Comparison of ENCODE assay signal across 8 cellular contexts in the genomic region with DNA sequence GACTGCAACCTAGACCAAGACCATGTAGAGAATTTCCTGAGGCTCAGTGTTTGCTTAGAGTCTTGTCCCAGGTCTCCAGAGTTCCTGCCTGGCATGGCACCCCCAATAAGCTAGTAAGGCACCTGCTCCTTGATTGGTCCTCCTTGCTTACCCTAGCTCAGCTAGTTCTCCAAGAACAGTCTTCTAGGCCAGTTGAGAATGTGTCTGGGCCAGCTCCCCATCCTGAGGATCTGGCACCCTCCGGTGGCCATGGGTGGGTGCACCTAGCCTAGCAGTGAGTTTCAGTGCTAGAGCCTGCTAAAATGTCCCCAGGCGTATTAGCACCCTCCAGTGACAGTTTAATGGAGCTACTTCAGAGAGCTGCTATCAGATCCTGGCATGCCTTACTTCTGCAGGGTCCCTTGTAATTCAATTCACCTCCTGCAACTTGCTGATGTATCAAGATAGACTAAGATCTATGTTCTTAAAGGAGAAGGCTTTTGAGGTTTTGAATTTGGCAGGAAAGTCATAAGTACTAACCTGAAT. TPM values are rescaled to one million over a fixed set of nuclear protein-coding genes. Genes with fewer than 3 reads are reported as not detected.
DNase-seq lines count a peak whose midpoint lies in the region; ATAC-seq and TF ChIP-seq lines count a peak whose summit lies in the region.

No MANE protein-coding gene starts in this region.

- ATAC-seq in HG03139 (IDR thresholded peaks at IDR 0.05; ENCODE audit: unreplicated experiment) (peak; percentile 99), HG02840 (IDR thresholded peaks at IDR 0.05; ENCODE audit: low FRiP score, unreplicated experiment) (no peak)

- no peaks in the 10 kb centered on the region for H3K79me2 ChIP-seq in parathyroid adenoma

- H3K9me3 ChIP-seq in parathyroid adenoma (ENCODE audit: control insufficient read depth, low read length) = no peaks in the 10 kb centered on the region

- H2AFZ ChIP-seq in parathyroid adenoma = no peak overlapping the region

- no peak overlapping the region for H3K9ac ChIP-seq in parathyroid adenoma

- no peak overlapping the region for H3K4me2 ChIP-seq in parathyroid adenoma (ENCODE audit: low read length)

- H3K4me3 ChIP-seq in epithelial cell of proximal tubule (ENCODE audit: low read depth, low read length) (no peak overlapping the region), parathyroid adenoma (ENCODE audit: low read depth, low read length) (no peak overlapping the region)

- DNase-seq in COR-L47 (lab: John Stamatoyannopoulos, UW) (peak; percentile 36), GM19238 (ENCODE audit: insufficient read length, low spot score) (peak; percentile 66), NCI-H460 (ENCODE audit: extremely low read depth, low read depth) (peak; percentile 78), epithelial cell of proximal tubule (ENCODE audit: low read depth) (peak; percentile 57)
- DNase-seq in activated CD4-positive, alpha-beta T cell treated with anti-CD3 and anti-CD28 coated beads for 4 hours = peak; percentile 17 to 22

- H3K4me1 ChIP-seq in parathyroid adenoma = no peaks in the 10 kb centered on the region

- H3K27ac ChIP-seq in parathyroid adenoma = no peak overlapping the region

- no peaks in the 10 kb centered on the region for H3K36me3 ChIP-seq in parathyroid adenoma (ENCODE audit: control insufficient read depth, insufficient read depth, low read length)

- peak; percentile 99 for TF ChIP-seq CTCF in epithelial cell of proximal tubule (conservative IDR thresholded peaks at IDR 0.05; ENCODE audit: low read depth, low read length)
- TF ChIP-seq CTCF in parathyroid adenoma (IDR thresholded peaks at IDR 0.05) = peak; percentile 44

- H3K27me3 ChIP-seq in parathyroid adenoma (ENCODE audit: control insufficient read depth, insufficient read depth, low read length) = no peaks in the 10 kb centered on the region

RNA-seq across cellular contexts. Expression of gene MED13, which starts 44.4 kb away (rescaled TPM):
- 50.7 and 63.1 TPM in 2 replicates for total RNA-seq in NCI-H460 (2014; rRNA removed; shearing (Covaris generic))
- 9.5 and 14.1 TPM in 2 replicates for polyA plus RNA-seq in NCI-H460 (2014; cell fraction: nucleus; rRNA removed)
- total RNA-seq in epithelial cell of proximal tubule = 19.8 and 21.1 TPM in 2 replicates

Comparison
In these comparisons a context has a peak if more than half of its experiments do, and no peak if none do; other contexts are left out.
1. DNase-seq: peak in every context shown above with its lines; median percentile 78 in NCI-H460; 66 in GM19238; 57 in epithelial cell of proximal tubule; 36 in COR-L47; 20 in activated CD4-positive, alpha-beta T cell treated with anti-CD3 and anti-CD28 coated beads for 4 hours.